In genomic region chr19:19061491-19061890, GRCh38 we compare ENCODE assay signal across 12 cellular contexts. TPM values are rescaled to one million over a fixed set of nuclear protein-coding genes. Genes with fewer than 3 reads are reported as not detected.
DNase-seq lines count a peak whose midpoint lies in the region; ATAC-seq and TF ChIP-seq lines count a peak whose summit lies in the region.
"Had no signal": no experiment of that assay in that cellular context is flagged by ENCODE, and none has a peak within 500 bp of the region (broad histone marks: within the 10 kb centered on the region; RNA-seq: fewer than 3 reads in every experiment).

No MANE protein-coding gene starts in this region.

- DNase-seq in NCI-H345 (lab: John Stamatoyannopoulos, UW) (peak; percentile 46), NCI-H345 treated with DMSO at 0.1 percent for 48 hours (lab: John Stamatoyannopoulos, UW; ENCODE audit: unreplicated experiment) (no peak), caudate nucleus (lab: John Stamatoyannopoulos, UW) (peak in 16 of 61 donors; percentile 0 to 64 (median 12)), medulla oblongata (ENCODE audit: extremely low spot score) (peak; percentile 48), upper lobe of right lung (no peak), T-helper 1 cell (no peak), prostate gland (ENCODE audit: low spot score) (no peak)
- DNase-seq: activated CD4-positive, alpha-beta memory T cell treated with anti-CD3 and anti-CD28 coated beads, Interleukin-2, amount 10 ng/mL, durations not matched to agents 7 days and 5 days; activated gamma-delta T cell; SIG-M5 had no signal

- H3K4me1 ChIP-seq in upper lobe of right lung (peaks cover 18% of the 10 kb centered on the region), prostate gland (replicated peaks) (no peaks in the 10 kb centered on the region)

- 63% methylated on average over 8 of the region's 8 CpGs for WGBS in prostate gland

- H3K9me3 ChIP-seq in upper lobe of right lung (no peaks in the 10 kb centered on the region), prostate gland (no peaks in the 10 kb centered on the region)
- H3K9me3 ChIP-seq: A549 had no signal

- TF ChIP-seq CTCF in upper lobe of right lung (IDR thresholded peaks at IDR 0.05) (no peak), prostate gland (IDR thresholded peaks at IDR 0.05) (no peak)

- no peak for ATAC-seq in upper lobe of right lung
- ATAC-seq in HG03378 (IDR thresholded peaks at IDR 0.05; ENCODE audit: unreplicated experiment), result no peak
- ATAC-seq: A549 had no signal

- H3K36me3 ChIP-seq in upper lobe of right lung, result no peaks in the 10 kb centered on the region
- H3K36me3 ChIP-seq in prostate gland, result no peaks in the 10 kb centered on the region

- H3K4me3 ChIP-seq in upper lobe of right lung (no peak overlapping the region), prostate gland (no peak overlapping the region)
- H3K4me3 ChIP-seq: A549 had no signal

- TF ChIP-seq POLR2A in prostate gland (IDR thresholded peaks at IDR 0.05), result no peak

- intact Hi-C loops in upper lobe of right lung (cut with DNase I), result no loop called here
- intact Hi-C loops in prostate gland (cut with DNase I), result no loop called here

- H3K27me3 ChIP-seq in upper lobe of right lung (no peaks in the 10 kb centered on the region), prostate gland (replicated peaks; ENCODE audit: insufficient read depth) (no peaks in the 10 kb centered on the region)

- H3K27ac ChIP-seq in caudate nucleus (ENCODE audit: low read depth, low read length) (peak overlapping the region; percentile 72), upper lobe of right lung (peak overlapping the region; percentile 11), prostate gland (peak overlapping the region in 1 of 2 donors; percentile 10)
- H3K27ac ChIP-seq: A549 had no signal

RNA-seq across cellular contexts. Expression of gene SLC25A42, which starts 2.3 kb away (rescaled TPM):
- 12.7 TPM for total RNA-seq in upper lobe of right lung
- 10 to 100 TPM; 11.5 to 18.6 TPM for total RNA-seq in prostate gland

RNA-seq across cellular contexts. Expression of gene ARMC6, which starts 28.1 kb away (rescaled TPM):
- total RNA-seq in upper lobe of right lung, result 21.7 TPM
- 10 to 100 TPM; 36.1 to 43.3 TPM for total RNA-seq in prostate gland

RNA-seq across cellular contexts. Expression of gene SUGP2, which starts 28.2 kb away (rescaled TPM):
- total RNA-seq in upper lobe of right lung, result 75.6 TPM
- total RNA-seq in prostate gland, result 10 to 100 TPM; 41.8 to 99.6 TPM

Comparison
In these comparisons a context has a peak if more than half of its experiments do, and no peak if none do; other contexts are left out.
1. DNase-seq: peak in NCI-H345 (single experiment) and medulla oblongata (single experiment); none in NCI-H345 treated with DMSO at 0.1 percent for 48 hours (single experiment), upper lobe of right lung (single experiment), T-helper 1 cell (0 of 5) and prostate gland (single experiment).